ENCODE assay signal across 1 cellular context in the genomic region with DNA sequence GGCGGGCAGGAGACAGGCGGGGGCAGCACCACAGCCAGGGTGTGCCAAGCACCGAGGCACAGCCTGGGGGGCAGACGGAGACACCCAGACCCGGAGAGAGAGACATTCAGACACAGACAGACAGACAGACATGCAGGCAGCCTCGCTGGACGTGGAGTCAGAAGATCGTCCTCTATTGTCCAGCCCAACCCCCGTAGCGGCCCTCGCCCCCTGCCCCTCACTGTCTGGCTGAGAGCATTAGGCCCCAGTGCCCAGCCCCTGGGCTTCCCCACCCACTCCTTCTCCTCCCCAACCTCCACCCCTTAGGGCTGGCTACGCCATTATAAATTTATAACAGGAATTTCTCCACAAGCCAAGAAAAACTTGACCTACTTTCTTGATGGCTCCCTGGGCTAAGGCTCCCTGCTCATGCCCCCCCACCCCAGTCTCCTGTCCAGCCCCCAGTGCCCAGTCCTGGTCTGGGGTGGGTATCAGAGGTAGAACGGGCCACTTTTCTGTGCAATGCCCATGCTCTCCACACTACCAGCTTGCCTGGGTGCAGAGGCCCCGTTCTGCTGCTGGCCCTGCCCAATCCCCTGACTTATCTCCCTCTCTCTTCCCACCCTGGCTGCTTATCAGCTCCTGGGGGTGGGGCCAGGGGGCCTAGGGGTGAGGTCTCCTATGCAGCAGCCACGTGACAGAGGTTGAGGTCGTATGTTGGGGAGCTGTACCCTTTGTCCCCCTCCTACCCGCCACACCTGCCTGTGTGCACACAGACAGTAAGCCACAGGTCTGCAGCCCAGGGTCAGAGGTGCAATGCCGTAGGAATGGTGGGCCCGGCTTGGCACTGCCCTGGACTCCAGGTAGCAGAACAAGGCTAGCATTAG.
TF ChIP-seq lines count a peak whose summit lies in the region.

No MANE protein-coding gene starts in this region.

TF ChIP-seq in HepG2, 621 proteins besides CTCF, POLR2A, EP300 and RAD21 (continued from another document and continues in another):
- no peak for TF ChIP-seq ZBTB34 (CRISPR knock-in tag; IDR thresholded peaks at IDR 0.05)
- no peak; the same call in 1 of the 2 replicates for TF ChIP-seq FOSL2 (CRISPR knock-in tag; IDR thresholded peaks at IDR 0.05)
- TF ChIP-seq AHR (CRISPR knock-in tag; IDR thresholded peaks at IDR 0.05), result no peak
- peak; percentile 61; the same call in 1 of the 2 replicates for TF ChIP-seq MLX (CRISPR knock-in tag; IDR thresholded peaks at IDR 0.05)
- TF ChIP-seq ZNF235 (CRISPR knock-in tag; IDR thresholded peaks at IDR 0.05; ENCODE audit: borderline replicate concordance), result no peak
- TF ChIP-seq ZMAT3 (CRISPR knock-in tag; conservative IDR thresholded peaks at IDR 0.05), result no peak
- no peak for TF ChIP-seq SNRNP70 (IDR thresholded peaks at IDR 0.05; ENCODE audit: low read depth, low read length)
- TF ChIP-seq ZNF773 (CRISPR knock-in tag; IDR thresholded peaks at IDR 0.05; ENCODE audit: borderline replicate concordance), result no peak
- TF ChIP-seq ARID4A (CRISPR knock-in tag; IDR thresholded peaks at IDR 0.05; ENCODE audit: borderline replicate concordance), result peak; percentile 50; the same call in 1 of the 2 replicates
- TF ChIP-seq HNRNPL (IDR thresholded peaks at IDR 0.05; ENCODE audit: low read depth, low read length), result peak; percentile 63
- TF ChIP-seq, protein P1, sequence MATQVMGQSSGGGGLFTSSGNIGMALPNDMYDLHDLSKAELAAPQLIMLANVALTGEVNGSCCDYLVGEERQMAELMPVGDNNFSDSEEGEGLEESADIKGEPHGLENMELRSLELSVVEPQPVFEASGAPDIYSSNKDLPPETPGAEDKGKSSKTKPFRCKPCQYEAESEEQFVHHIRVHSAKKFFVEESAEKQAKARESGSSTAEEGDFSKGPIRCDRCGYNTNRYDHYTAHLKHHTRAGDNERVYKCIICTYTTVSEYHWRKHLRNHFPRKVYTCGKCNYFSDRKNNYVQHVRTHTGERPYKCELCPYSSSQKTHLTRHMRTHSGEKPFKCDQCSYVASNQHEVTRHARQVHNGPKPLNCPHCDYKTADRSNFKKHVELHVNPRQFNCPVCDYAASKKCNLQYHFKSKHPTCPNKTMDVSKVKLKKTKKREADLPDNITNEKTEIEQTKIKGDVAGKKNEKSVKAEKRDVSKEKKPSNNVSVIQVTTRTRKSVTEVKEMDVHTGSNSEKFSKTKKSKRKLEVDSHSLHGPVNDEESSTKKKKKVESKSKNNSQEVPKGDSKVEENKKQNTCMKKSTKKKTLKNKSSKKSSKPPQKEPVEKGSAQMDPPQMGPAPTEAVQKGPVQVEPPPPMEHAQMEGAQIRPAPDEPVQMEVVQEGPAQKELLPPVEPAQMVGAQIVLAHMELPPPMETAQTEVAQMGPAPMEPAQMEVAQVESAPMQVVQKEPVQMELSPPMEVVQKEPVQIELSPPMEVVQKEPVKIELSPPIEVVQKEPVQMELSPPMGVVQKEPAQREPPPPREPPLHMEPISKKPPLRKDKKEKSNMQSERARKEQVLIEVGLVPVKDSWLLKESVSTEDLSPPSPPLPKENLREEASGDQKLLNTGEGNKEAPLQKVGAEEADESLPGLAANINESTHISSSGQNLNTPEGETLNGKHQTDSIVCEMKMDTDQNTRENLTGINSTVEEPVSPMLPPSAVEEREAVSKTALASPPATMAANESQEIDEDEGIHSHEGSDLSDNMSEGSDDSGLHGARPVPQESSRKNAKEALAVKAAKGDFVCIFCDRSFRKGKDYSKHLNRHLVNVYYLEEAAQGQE (IDR thresholded peaks at IDR 0.05; ENCODE audit: borderline replicate concordance in 1 of 2, low read depth in 1 of 2, low read length in 2 of 2), result no peak
- TF ChIP-seq PPARG (CRISPR knock-in tag; conservative IDR thresholded peaks at IDR 0.05), result no peak
- TF ChIP-seq TCF12 (IDR thresholded peaks at IDR 0.05), result no peak
- no peak for TF ChIP-seq TCF12 (CRISPR knock-in tag; IDR thresholded peaks at IDR 0.05)
- TF ChIP-seq, protein P2, sequence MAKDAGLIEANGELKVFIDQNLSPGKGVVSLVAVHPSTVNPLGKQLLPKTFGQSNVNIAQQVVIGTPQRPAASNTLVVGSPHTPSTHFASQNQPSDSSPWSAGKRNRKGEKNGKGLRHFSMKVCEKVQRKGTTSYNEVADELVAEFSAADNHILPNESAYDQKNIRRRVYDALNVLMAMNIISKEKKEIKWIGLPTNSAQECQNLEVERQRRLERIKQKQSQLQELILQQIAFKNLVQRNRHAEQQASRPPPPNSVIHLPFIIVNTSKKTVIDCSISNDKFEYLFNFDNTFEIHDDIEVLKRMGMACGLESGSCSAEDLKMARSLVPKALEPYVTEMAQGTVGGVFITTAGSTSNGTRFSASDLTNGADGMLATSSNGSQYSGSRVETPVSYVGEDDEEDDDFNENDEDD (CRISPR knock-in tag; IDR thresholded peaks at IDR 0.05; ENCODE audit: borderline replicate concordance), result peak; percentile 43; the same call in 1 of the 2 replicates
- TF ChIP-seq RAD51 (IDR thresholded peaks at IDR 0.05; ENCODE audit: borderline replicate concordance), result 0 out of 2 replicates have a peak, but pooled peaks have one; percentile 4
- no peak for TF ChIP-seq ZNF460 (CRISPR knock-in tag; IDR thresholded peaks at IDR 0.05; ENCODE audit: borderline replicate concordance)
- TF ChIP-seq, protein P3, sequence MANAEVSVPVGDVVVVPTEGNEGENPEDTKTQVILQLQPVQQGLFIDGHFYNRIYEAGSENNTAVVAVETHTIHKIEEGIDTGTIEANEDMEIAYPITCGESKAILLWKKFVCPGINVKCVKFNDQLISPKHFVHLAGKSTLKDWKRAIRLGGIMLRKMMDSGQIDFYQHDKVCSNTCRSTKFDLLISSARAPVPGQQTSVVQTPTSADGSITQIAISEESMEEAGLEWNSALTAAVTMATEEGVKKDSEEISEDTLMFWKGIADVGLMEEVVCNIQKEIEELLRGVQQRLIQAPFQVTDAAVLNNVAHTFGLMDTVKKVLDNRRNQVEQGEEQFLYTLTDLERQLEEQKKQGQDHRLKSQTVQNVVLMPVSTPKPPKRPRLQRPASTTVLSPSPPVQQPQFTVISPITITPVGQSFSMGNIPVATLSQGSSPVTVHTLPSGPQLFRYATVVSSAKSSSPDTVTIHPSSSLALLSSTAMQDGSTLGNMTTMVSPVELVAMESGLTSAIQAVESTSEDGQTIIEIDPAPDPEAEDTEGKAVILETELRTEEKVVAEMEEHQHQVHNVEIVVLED (CRISPR knock-in tag; IDR thresholded peaks at IDR 0.05; ENCODE audit: borderline replicate concordance), result no peak
- TF ChIP-seq ZGPAT (CRISPR knock-in tag; IDR thresholded peaks at IDR 0.05), result no peak
- TF ChIP-seq YY1 (IDR thresholded peaks at IDR 0.05; ENCODE audit: insufficient read depth, insufficient replicate concordance, low read depth, low read length), result no peak
- no peak for TF ChIP-seq ZHX1 (CRISPR knock-in tag; IDR thresholded peaks at IDR 0.05; ENCODE audit: low read depth)
- TF ChIP-seq, protein P4, sequence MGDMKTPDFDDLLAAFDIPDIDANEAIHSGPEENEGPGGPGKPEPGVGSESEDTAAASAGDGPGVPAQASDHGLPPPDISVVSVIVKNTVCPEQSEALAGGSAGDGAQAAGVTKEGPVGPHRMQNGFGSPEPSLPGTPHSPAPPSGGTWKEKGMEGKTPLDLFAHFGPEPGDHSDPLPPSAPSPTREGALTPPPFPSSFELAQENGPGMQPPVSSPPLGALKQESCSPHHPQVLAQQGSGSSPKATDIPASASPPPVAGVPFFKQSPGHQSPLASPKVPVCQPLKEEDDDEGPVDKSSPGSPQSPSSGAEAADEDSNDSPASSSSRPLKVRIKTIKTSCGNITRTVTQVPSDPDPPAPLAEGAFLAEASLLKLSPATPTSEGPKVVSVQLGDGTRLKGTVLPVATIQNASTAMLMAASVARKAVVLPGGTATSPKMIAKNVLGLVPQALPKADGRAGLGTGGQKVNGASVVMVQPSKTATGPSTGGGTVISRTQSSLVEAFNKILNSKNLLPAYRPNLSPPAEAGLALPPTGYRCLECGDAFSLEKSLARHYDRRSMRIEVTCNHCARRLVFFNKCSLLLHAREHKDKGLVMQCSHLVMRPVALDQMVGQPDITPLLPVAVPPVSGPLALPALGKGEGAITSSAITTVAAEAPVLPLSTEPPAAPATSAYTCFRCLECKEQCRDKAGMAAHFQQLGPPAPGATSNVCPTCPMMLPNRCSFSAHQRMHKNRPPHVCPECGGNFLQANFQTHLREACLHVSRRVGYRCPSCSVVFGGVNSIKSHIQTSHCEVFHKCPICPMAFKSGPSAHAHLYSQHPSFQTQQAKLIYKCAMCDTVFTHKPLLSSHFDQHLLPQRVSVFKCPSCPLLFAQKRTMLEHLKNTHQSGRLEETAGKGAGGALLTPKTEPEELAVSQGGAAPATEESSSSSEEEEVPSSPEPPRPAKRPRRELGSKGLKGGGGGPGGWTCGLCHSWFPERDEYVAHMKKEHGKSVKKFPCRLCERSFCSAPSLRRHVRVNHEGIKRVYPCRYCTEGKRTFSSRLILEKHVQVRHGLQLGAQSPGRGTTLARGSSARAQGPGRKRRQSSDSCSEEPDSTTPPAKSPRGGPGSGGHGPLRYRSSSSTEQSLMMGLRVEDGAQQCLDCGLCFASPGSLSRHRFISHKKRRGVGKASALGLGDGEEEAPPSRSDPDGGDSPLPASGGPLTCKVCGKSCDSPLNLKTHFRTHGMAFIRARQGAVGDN (CRISPR knock-in tag; IDR thresholded peaks at IDR 0.05), result peak; percentile 60
- 0 out of 2 replicates have a peak, but pooled peaks have one; percentile 0 for TF ChIP-seq ZNF558 (CRISPR knock-in tag; IDR thresholded peaks at IDR 0.05; ENCODE audit: borderline replicate concordance)
- TF ChIP-seq DPF2 (CRISPR knock-in tag; IDR thresholded peaks at IDR 0.05; ENCODE audit: borderline replicate concordance, low read depth), result no peak; the same call in 1 of the 2 replicates
